11 cellular contexts compared by ENCODE assay signal in genomic region chr11:73402834-73403185, GRCh38.
A peak's percentile ranks its signal among the peaks of the same experiment; 100 is the strongest.
DNase-seq lines count a peak whose midpoint lies in the region; TF ChIP-seq lines count a peak whose summit lies in the region.
"Had no signal": no experiment of that assay in that cellular context is flagged by ENCODE, and none has a peak within 500 bp of the region (broad histone marks: within the 10 kb centered on the region; RNA-seq: fewer than 3 reads in every experiment).

No MANE protein-coding gene starts in this region.

- POLR2A ChIA-PET in RWPE1 (lab: Yijun Ruan, JAX; ENCODE audit: low non-redundant PET): no interaction called here

- no peaks in the 10 kb centered on the region for H3K4me1 Mint-ChIP-seq in activated T-cell treated with anti-CD3 and anti-CD28 coated beads, Interleukin-2, amount 50 U/mL, for 24 hours (ENCODE audit: low read depth)

- no peaks in the 10 kb centered on the region for H3K9me3 ChIP-seq in adipocyte (ENCODE audit: control insufficient read depth, low read length)

- peak; percentile 31 for DNase-seq in activated T-cell treated with anti-CD3 and anti-CD28 coated beads, Interleukin-2, amount 50 U/mL, for 24 hours
- no peak for DNase-seq in activated T-cell treated with anti-CD3 and anti-CD28 coated beads, Interleukin-2, amount 50 U/mL, for 48 hours
- no peak for DNase-seq in LNCaP clone FGC (ENCODE audit: low read depth)
- peak; percentile 30 for DNase-seq in adipocyte (ENCODE audit: low read depth)
- no peak for DNase-seq in retinal pigment epithelial cell (ENCODE audit: low read depth)
- DNase-seq in RWPE1 (ENCODE audit: low spot score): no peak
- DNase-seq in activated CD4-positive, CD25-positive, alpha-beta regulatory T cell treated with anti-CD3 and anti-CD28 coated beads, Interleukin-2, amount 50 U/mL, for 72 hours: no peak
- no peak for DNase-seq in NCI-H1436 treated with DMSO at 0.1 percent for 48 hours (lab: John Stamatoyannopoulos, UW)
- DNase-seq: NCI-H1105 treated with DMSO at 0.1 percent for 48 hours; stimulated activated CD4-positive, alpha-beta T cell treated with anti-CD3 and anti-CD28 coated beads, Interleukin-4, amount 100 ng/mL, for 24 hours had no signal

- H3K4me1 ChIP-seq in adipocyte (ENCODE audit: control insufficient read depth, insufficient read depth, low read length): peaks cover 28% of the 10 kb centered on the region

- no peak overlapping the region for H3K9ac ChIP-seq in adipocyte (ENCODE audit: low read length)

- no peaks in the 10 kb centered on the region for H3K9me3 Mint-ChIP-seq in activated T-cell treated with anti-CD3 and anti-CD28 coated beads, Interleukin-2, amount 50 U/mL, for 24 hours
- H3K9me3 Mint-ChIP-seq: mesothelial cell of epicardium had no signal

- TF ChIP-seq CTCF in LNCaP clone FGC (IDR thresholded peaks at IDR 0.05; ENCODE audit: control insufficient read depth, extremely low read depth, insufficient read depth): peak; percentile 40
- peak; percentile 47 for TF ChIP-seq CTCF in retinal pigment epithelial cell (conservative IDR thresholded peaks at IDR 0.05; ENCODE audit: low read depth, low read length)
- TF ChIP-seq CTCF in RWPE1 (conservative IDR thresholded peaks at IDR 0.05; ENCODE audit: low read depth): no peak

- H3K4me3 ChIP-seq in LNCaP clone FGC (ENCODE audit: low read depth, low read length) (no peak overlapping the region), adipocyte (ENCODE audit: low read length) (no peak overlapping the region), retinal pigment epithelial cell (ENCODE audit: low read length) (no peak overlapping the region)

- peaks cover 15% of the 10 kb centered on the region for H3K36me3 ChIP-seq in adipocyte (ENCODE audit: control insufficient read depth, insufficient read depth, low read length, severe bottlenecking)

- no peaks in the 10 kb centered on the region for H3K27me3 Mint-ChIP-seq in activated T-cell treated with anti-CD3 and anti-CD28 coated beads, Interleukin-2, amount 50 U/mL, for 24 hours

- CTCF ChIA-PET in RWPE1 (lab: Yijun Ruan, JAX): interaction anchor here (0.6 to 3.0 kb wide), 4 partner anchors 105 to 391 kb away, joined by 3 to 19 read pairs (median 4); no protein-coding TSS in a partner anchor

- peaks cover 52% of the 10 kb centered on the region for H3K36me3 Mint-ChIP-seq in activated T-cell treated with anti-CD3 and anti-CD28 coated beads, Interleukin-2, amount 50 U/mL, for 24 hours (ENCODE audit: low read depth)
- H3K36me3 Mint-ChIP-seq: mesothelial cell of epicardium had no signal

- no peak overlapping the region for H3K4me3 Mint-ChIP-seq in activated T-cell treated with anti-CD3 and anti-CD28 coated beads, Interleukin-2, amount 50 U/mL, for 24 hours
- H3K4me3 Mint-ChIP-seq: mesothelial cell of epicardium had no signal

- H3K27ac ChIP-seq in RWPE1: no peak overlapping the region

- peak overlapping the region; percentile 17 for H3K27ac Mint-ChIP-seq in activated T-cell treated with anti-CD3 and anti-CD28 coated beads, Interleukin-2, amount 50 U/mL, for 24 hours
- H3K27ac Mint-ChIP-seq: mesothelial cell of epicardium had no signal

- no peaks in the 10 kb centered on the region for H3K27me3 ChIP-seq in adipocyte (replicated peaks; ENCODE audit: control insufficient read depth, insufficient read depth, low read length)

Comparison
In these comparisons a context has a peak if more than half of its experiments do, and no peak if none do; other contexts are left out.
1. DNase-seq: peak in activated T-cell treated with anti-CD3 and anti-CD28 coated beads, Interleukin-2, amount 50 U/mL, for 24 hours (single experiment) and adipocyte (single experiment); none in activated T-cell treated with anti-CD3 and anti-CD28 coated beads, Interleukin-2, amount 50 U/mL, for 48 hours (0 of 2), LNCaP clone FGC (single experiment), retinal pigment epithelial cell (single experiment), RWPE1 (single experiment), activated CD4-positive, CD25-positive, alpha-beta regulatory T cell treated with anti-CD3 and anti-CD28 coated beads, Interleukin-2, amount 50 U/mL, for 72 hours (single experiment) and NCI-H1436 treated with DMSO at 0.1 percent for 48 hours (single experiment).